In the genomic region with DNA sequence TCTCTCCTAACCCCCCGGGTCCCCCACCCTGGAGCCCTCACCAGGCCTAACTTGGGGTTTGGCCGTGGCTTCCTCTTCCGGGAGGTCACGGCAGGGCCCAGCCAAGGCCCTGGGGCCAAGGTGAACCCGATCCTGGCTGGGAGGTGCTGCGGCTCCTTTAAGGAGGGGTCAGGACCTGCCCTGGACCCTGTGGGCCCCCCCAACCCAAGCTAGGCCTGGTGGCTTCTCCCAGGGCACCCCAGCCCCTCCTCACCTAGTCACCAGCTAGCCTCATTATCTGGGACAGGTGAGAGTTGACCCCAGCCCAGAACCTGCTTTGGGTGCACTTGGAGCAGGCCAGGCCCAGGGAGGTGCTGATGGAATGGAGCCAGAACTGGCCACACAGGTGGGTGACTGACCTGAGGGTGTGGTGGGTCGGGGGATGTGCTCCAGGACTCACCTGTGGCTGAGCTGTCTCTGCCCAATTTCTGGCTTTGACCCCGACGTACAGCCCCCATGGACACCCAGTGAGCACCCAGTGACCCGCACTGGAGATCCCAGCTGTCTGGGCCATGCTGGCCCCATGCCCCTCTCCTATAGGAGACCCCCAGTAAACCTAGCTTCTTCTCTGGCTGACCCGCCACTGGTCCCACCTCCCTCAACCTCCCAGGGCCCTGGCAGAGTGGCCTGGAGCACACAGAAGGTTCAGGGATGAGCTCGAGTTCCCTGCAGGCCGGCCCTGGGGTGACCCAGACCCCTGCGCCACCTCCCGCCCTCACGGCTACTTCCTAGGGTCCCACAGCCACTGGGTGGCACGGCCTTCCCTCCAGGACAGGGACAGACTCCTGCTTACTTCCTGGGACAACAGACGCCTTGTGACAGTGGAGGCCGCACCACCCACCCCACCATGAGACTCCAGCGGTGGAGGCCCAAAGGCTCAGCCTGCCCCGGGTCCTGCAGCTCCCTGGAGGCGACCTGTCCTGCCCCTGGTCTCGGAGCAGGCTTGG, we compare ENCODE assay signal across 10 cellular contexts. TPM values are rescaled to one million over a fixed set of nuclear protein-coding genes. Genes with fewer than 3 reads are reported as not detected.
DNase-seq lines count a peak whose midpoint lies in the region; ATAC-seq and TF ChIP-seq lines count a peak whose summit lies in the region.
"Had no signal": no experiment of that assay in that cellular context is flagged by ENCODE, and none has a peak within 500 bp of the region (broad histone marks: within the 10 kb centered on the region; RNA-seq: fewer than 3 reads in every experiment).

No MANE protein-coding gene starts in this region.

- H3K23ac ChIP-seq in neuronal stem cell (ENCODE audit: low read depth, low read length, poor library complexity): peak overlapping the region; percentile 73

- H3K14ac ChIP-seq in neuronal stem cell (ENCODE audit: low read length): peak overlapping the region; percentile 6

- DNase-seq in AG04450 (ENCODE audit: low read depth, low spot score) (no peak), NT2/D1 (ENCODE audit: low read depth, low spot score) (no peak), coronary artery (ENCODE audit: low spot score) (no peak), neuronal stem cell (ENCODE audit: low spot score) (no peak), putamen (ENCODE audit: low spot score) (no peak), erythroblast (lab: John Stamatoyannopoulos, UW) (no peak), endothelial cell (ENCODE audit: low spot score) (no peak)
- DNase-seq: NCI-H2107; stimulated activated CD4-positive, alpha-beta T cell treated with anti-CD3 and anti-CD28 coated beads, Interleukin-1b, Interleukin-23, amount 100 ng/mL, for 48 hours had no signal

- peaks cover 13% of the 10 kb centered on the region for H3K27me3 Mint-ChIP-seq in endothelial cell (ENCODE audit: unreplicated experiment)

- H2BK120ac ChIP-seq in neuronal stem cell (ENCODE audit: low read depth, low read length): peak overlapping the region; percentile 47

- POLR2A ChIA-PET in AG04450 (lab: Yijun Ruan, JAX): no interaction called here

- H3K27ac ChIP-seq in AG04450 (ENCODE audit: low read depth, low read length) (peak overlapping the region; percentile 31), coronary artery (peak overlapping the region; percentile 95 to 99), neuronal stem cell (replicated peaks; ENCODE audit: low read length) (peak overlapping the region; percentile 40)

- H3K9me3 Mint-ChIP-seq in endothelial cell (ENCODE audit: unreplicated experiment): no peaks in the 10 kb centered on the region

- no peak overlapping the region for H3K4me3 Mint-ChIP-seq in endothelial cell (ENCODE audit: unreplicated experiment)

- TF ChIP-seq POLR2A in erythroblast (IDR thresholded peaks at IDR 0.05; ENCODE audit: low read length): no peak

- H3K36me3 ChIP-seq in NT2/D1 (ENCODE audit: insufficient read depth, insufficient read length, low read length) (no peaks in the 10 kb centered on the region), neuronal stem cell (replicated peaks in 1 of 2; ENCODE audit: control insufficient read depth in 2 of 2, insufficient read depth in 2 of 2, low read length in 2 of 2) (no peaks in the 10 kb centered on the region)

- H3K4me1 ChIP-seq in NT2/D1 (ENCODE audit: insufficient read depth, insufficient read length): peaks cover 43% of the 10 kb centered on the region
- H3K4me1 ChIP-seq in neuronal stem cell (ENCODE audit: control insufficient read depth in 2 of 2, insufficient read depth in 1 of 2, low read depth in 1 of 2, low read length in 2 of 2): peaks cover 33 to 40% of the 10 kb centered on the region in 2 donors

- CTCF ChIA-PET in AG04450 (lab: Charles Lee): no interaction called here

- peak overlapping the region; percentile 79 for H4K91ac ChIP-seq in neuronal stem cell (ENCODE audit: low read depth, low read length, poor library complexity)

- peak overlapping the region; percentile 95 for H2BK5ac ChIP-seq in neuronal stem cell (ENCODE audit: low read length)

- H3K9me3 ChIP-seq in AG04450 (ENCODE audit: control insufficient read depth, insufficient read depth, low read length): peaks cover 4% of the 10 kb centered on the region; the same call in 1 of the 2 replicates
- no peaks in the 10 kb centered on the region for H3K9me3 ChIP-seq in NT2/D1 (ENCODE audit: insufficient read depth, low read length)
- no peaks in the 10 kb centered on the region for H3K9me3 ChIP-seq in neuronal stem cell (replicated peaks in 1 of 2; ENCODE audit: control insufficient read depth in 2 of 2, insufficient read depth in 1 of 2, low read depth in 1 of 2, low read length in 2 of 2)

- no peaks in the 10 kb centered on the region for H3K36me3 Mint-ChIP-seq in endothelial cell (ENCODE audit: low read depth, unreplicated experiment)

- H3K79me1 ChIP-seq in neuronal stem cell (ENCODE audit: low read depth, low read length): peaks cover 5% of the 10 kb centered on the region

- peak overlapping the region; percentile 5 for H2AFZ ChIP-seq in neuronal stem cell (ENCODE audit: low read length)

- peak overlapping the region; percentile 98 for H2BK12ac ChIP-seq in neuronal stem cell (ENCODE audit: low read length)

- no CpG with 5 or more reads among the region's 23 CpGs for WGBS in neuronal stem cell (ENCODE audit: extremely low coverage in 2 of 2, insufficient read length in 2 of 2, insufficient replicate concordance in 1 of 2), 2 donors

- H3K27me3 ChIP-seq in AG04450 (ENCODE audit: control insufficient read depth, insufficient read depth, low read length) (no peaks in the 10 kb centered on the region), NT2/D1 (ENCODE audit: insufficient read depth, insufficient read length) (no peaks in the 10 kb centered on the region), neuronal stem cell (ENCODE audit: control insufficient read depth in 3 of 3, insufficient read depth in 3 of 3, low read depth in 1 of 3, low read length in 3 of 3) (no peaks in the 10 kb centered on the region)

- H3K4me1 Mint-ChIP-seq in endothelial cell (ENCODE audit: unreplicated experiment): peaks cover 23% of the 10 kb centered on the region

- no peak overlapping the region for H3K4me2 ChIP-seq in neuronal stem cell (ENCODE audit: insufficient read depth, low read length, poor library complexity, severe bottlenecking)

- H2BK15ac ChIP-seq in neuronal stem cell (ENCODE audit: low read length): peak overlapping the region; percentile 98

- no peak for ATAC-seq in HG02571 (IDR thresholded peaks at IDR 0.05; ENCODE audit: unreplicated experiment)

- peak overlapping the region; percentile 87 for H3K18ac ChIP-seq in neuronal stem cell (ENCODE audit: low read length)

- peak overlapping the region; percentile 64 for H3K9ac ChIP-seq in NT2/D1 (ENCODE audit: insufficient read length, low read depth)
- no peak overlapping the region for H3K9ac ChIP-seq in neuronal stem cell (ENCODE audit: low read depth, low read length, poor library complexity)

- H3K4ac ChIP-seq in neuronal stem cell (ENCODE audit: low read length): peak overlapping the region; percentile 23

- no peak overlapping the region for H4K8ac ChIP-seq in neuronal stem cell (ENCODE audit: low read depth, low read length)

- no peak overlapping the region for H3K27ac Mint-ChIP-seq in endothelial cell (ENCODE audit: unreplicated experiment)

- H2AK5ac ChIP-seq in neuronal stem cell (ENCODE audit: low read depth, low read length): peak overlapping the region; percentile 94

- H3K4me3 ChIP-seq in AG04450 (ENCODE audit: low read depth, low read length): no peak overlapping the region
- no peak overlapping the region for H3K4me3 ChIP-seq in NT2/D1 (ENCODE audit: insufficient read length, low read depth)
- no peak overlapping the region for H3K4me3 ChIP-seq in coronary artery
- H3K4me3 ChIP-seq in neuronal stem cell (ENCODE audit: low read length in 2 of 2): no peak overlapping the region

- TF ChIP-seq CTCF in AG04450 (IDR thresholded peaks at IDR 0.05; ENCODE audit: low read depth, low read length) (no peak), coronary artery (IDR thresholded peaks at IDR 0.05) (no peak), endothelial cell (IDR thresholded peaks at IDR 0.05; ENCODE audit: unreplicated experiment) (no peak)

RNA-seq across cellular contexts. Expression of gene MKNK2, which starts 6.7 kb away (rescaled TPM):
- polyA plus RNA-seq in AG04450 (2011; rRNA removed): 31.1 and 35.4 TPM in 2 replicates
- 41.6 and 56.5 TPM in 2 replicates for polyA minus RNA-seq in AG04450 (2011; rRNA and poly(A)+ RNA removed)
- polyA plus RNA-seq in neuronal stem cell (2013, experiment 1 of 2): 138 TPM
- 146 TPM for polyA plus RNA-seq in neuronal stem cell (2013, experiment 2 of 2)
- 228 TPM for total RNA-seq in endothelial cell (ENCODE audit: unreplicated experiment)

RNA-seq across cellular contexts. Expression of gene MOB3A, which starts 38.3 kb away (rescaled TPM):
- 20.5 and 25.3 TPM in 2 replicates for polyA plus RNA-seq in AG04450 (2011; rRNA removed)
- polyA minus RNA-seq in AG04450 (2011; rRNA and poly(A)+ RNA removed): 37.7 and 52.0 TPM in 2 replicates
- 15.6 TPM for polyA plus RNA-seq in neuronal stem cell (2013, experiment 1 of 2)
- polyA plus RNA-seq in neuronal stem cell (2013, experiment 2 of 2): 16.1 TPM
- total RNA-seq in endothelial cell (ENCODE audit: unreplicated experiment): 88.5 TPM

RNA-seq across cellular contexts. Expression of gene IZUMO4, which starts 38.9 kb away (rescaled TPM):
- polyA plus RNA-seq in AG04450 (2011; rRNA removed): 0.56 and 0.84 TPM in 2 replicates
- 0.39 TPM in 1 of 2 replicates, not detected in the other for polyA minus RNA-seq in AG04450 (2011; rRNA and poly(A)+ RNA removed)
- 2.5 TPM for polyA plus RNA-seq in neuronal stem cell (2013, experiment 1 of 2)
- polyA plus RNA-seq in neuronal stem cell (2013, experiment 2 of 2): 2.3 TPM
- 8.9 TPM for total RNA-seq in endothelial cell (ENCODE audit: unreplicated experiment)

RNA-seq across cellular contexts. Expression of gene BTBD2, which starts 42.3 kb away (rescaled TPM):
- polyA plus RNA-seq in AG04450 (2011; rRNA removed): 25.5 and 46.5 TPM in 2 replicates
- 40.2 and 52.4 TPM in 2 replicates for polyA minus RNA-seq in AG04450 (2011; rRNA and poly(A)+ RNA removed)
- polyA plus RNA-seq in neuronal stem cell (2013, experiment 1 of 2): 148 TPM
- polyA plus RNA-seq in neuronal stem cell (2013, experiment 2 of 2): 141 TPM
- 80.5 TPM for total RNA-seq in endothelial cell (ENCODE audit: unreplicated experiment)

Comparison
In these comparisons a context has a peak if more than half of its experiments do, and no peak if none do; other contexts are left out.
1. H3K27ac ChIP-seq: peak in every context shown above with its lines; median percentile 97 in coronary artery; 40 in neuronal stem cell; 31 in AG04450.